In genomic region chr1:36211841-36212240, GRCh38 we compare ENCODE assay signal across 23 cellular contexts.
"Had no signal": no experiment of that assay in that cellular context is flagged by ENCODE, and none has a peak within 500 bp of the region (broad histone marks: within the 10 kb centered on the region; RNA-seq: fewer than 3 reads in every experiment).

No MANE protein-coding gene starts in this region.

- ATAC-seq: gastroesophageal sphincter; lower lobe of right lung; right cardiac atrium; stimulated activated naive B cell treated with anti-CD40 and anti-IgM and Interleukin-4, amounts not matched to agents 10 μg/mL and 1 μg/mL and 100 μg/mL, for 72 hours; stimulated activated naive CD8-positive, alpha-beta T cell treated with anti-CD3 and anti-CD28 coated beads, Interleukin-15, amount 100 ng/mL, for 72 hours had no signal

- H3K27ac ChIP-seq: gastroesophageal sphincter, left ventricle myocardium inferior, lower lobe of right lung, neural progenitor cell, ovary, testis, tibial nerve, upper lobe of right lung, vagina had no signal

- H3K36me3 Mint-ChIP-seq: immature natural killer cell; memory B cell; mesothelial cell of epicardium; natural killer cell treated with Interleukin-12 subunit alpha and Interleukin-12 subunit beta and Interleukin-15 and Interleukin-18, amount 100 ng/mL, for 72 hours; neural progenitor cell; stimulated activated naive B cell treated with anti-CD40 and anti-IgM and Interleukin-4, amounts not matched to agents 10 μg/mL and 1 μg/mL and 100 μg/mL, for 72 hours had no signal

- H3K27me3 ChIP-seq: gastroesophageal sphincter, neural progenitor cell, ovary, testis, tibial nerve, upper lobe of right lung, vagina had no signal

- H3K27me3 Mint-ChIP-seq: memory B cell; natural killer cell treated with Interleukin-12 subunit alpha and Interleukin-12 subunit beta and Interleukin-15 and Interleukin-18, amount 100 ng/mL, for 72 hours; stimulated activated naive B cell treated with anti-CD40 and anti-IgM and Interleukin-4, amounts not matched to agents 10 μg/mL and 1 μg/mL and 100 μg/mL, for 72 hours; stimulated activated naive CD8-positive, alpha-beta T cell treated with anti-CD3 and anti-CD28 coated beads, Interleukin-15, amount 100 ng/mL, for 72 hours had no signal

- H3K9me3 Mint-ChIP-seq: immature natural killer cell; memory B cell; mesothelial cell of epicardium; natural killer cell treated with Interleukin-12 subunit alpha and Interleukin-12 subunit beta and Interleukin-15 and Interleukin-18, amount 100 ng/mL, for 72 hours; neural progenitor cell; stimulated activated naive B cell treated with anti-CD40 and anti-IgM and Interleukin-4, amounts not matched to agents 10 μg/mL and 1 μg/mL and 100 μg/mL, for 72 hours; stimulated activated naive CD8-positive, alpha-beta T cell treated with anti-CD3 and anti-CD28 coated beads, Interleukin-15, amount 100 ng/mL, for 72 hours had no signal

- DNase-seq: effector memory CD4-positive, alpha-beta T cell; erythroblast; glutamatergic neuron; immature natural killer cell; left ventricle myocardium inferior; lower lobe of right lung; nucleus accumbens; ovary; right cardiac atrium; stimulated activated CD4-positive, alpha-beta T cell treated with anti-CD3 and anti-CD28 coated beads, Interleukin-2, amount 100 ng/mL, for 24 hours; stimulated activated CD4-positive, alpha-beta T cell treated with anti-CD3 and anti-CD28 coated beads, Interleukin-4, amount 100 ng/mL, for 4 hours; stimulated activated naive B cell treated with anti-CD40 and anti-IgM and Interleukin-4, amounts not matched to agents 10 μg/mL and 1 μg/mL and 100 μg/mL, for 72 hours; stimulated activated naive CD8-positive, alpha-beta T cell treated with anti-CD3 and anti-CD28 coated beads, Interleukin-15, amount 100 ng/mL, for 72 hours; testis; upper lobe of right lung had no signal

- H3K4me3 Mint-ChIP-seq: immature natural killer cell; memory B cell; mesothelial cell of epicardium; natural killer cell treated with Interleukin-12 subunit alpha and Interleukin-12 subunit beta and Interleukin-15 and Interleukin-18, amount 100 ng/mL, for 72 hours; neural progenitor cell; stimulated activated naive B cell treated with anti-CD40 and anti-IgM and Interleukin-4, amounts not matched to agents 10 μg/mL and 1 μg/mL and 100 μg/mL, for 72 hours; stimulated activated naive CD8-positive, alpha-beta T cell treated with anti-CD3 and anti-CD28 coated beads, Interleukin-15, amount 100 ng/mL, for 72 hours had no signal

- H3K4me3 ChIP-seq: gastroesophageal sphincter, left ventricle myocardium inferior, lower lobe of right lung, neural progenitor cell, ovary, testis, tibial nerve, upper lobe of right lung, vagina had no signal

- FAIRE-seq: keratinocyte had no signal

- H3K36me3 ChIP-seq: gastroesophageal sphincter, left ventricle myocardium inferior, lower lobe of right lung, neural progenitor cell, ovary, tibial nerve, upper lobe of right lung, vagina had no signal

- H3K9me3 ChIP-seq: gastroesophageal sphincter, left ventricle myocardium inferior, lower lobe of right lung, ovary, testis, tibial nerve, upper lobe of right lung, vagina had no signal

- H3K9ac ChIP-seq: neural progenitor cell had no signal

- H3K27ac Mint-ChIP-seq: immature natural killer cell; memory B cell; mesothelial cell of epicardium; neural progenitor cell; stimulated activated naive B cell treated with anti-CD40 and anti-IgM and Interleukin-4, amounts not matched to agents 10 μg/mL and 1 μg/mL and 100 μg/mL, for 72 hours; stimulated activated naive CD8-positive, alpha-beta T cell treated with anti-CD3 and anti-CD28 coated beads, Interleukin-15, amount 100 ng/mL, for 72 hours had no signal

- H3K4me1 ChIP-seq: testis had no signal

- H3K4me1 Mint-ChIP-seq: immature natural killer cell, mesothelial cell of epicardium had no signal
